Comparison of ENCODE assay signal across 1 cellular context in genomic region chr11:3103076-3103475, GRCh38.
TF ChIP-seq lines count a peak whose summit lies in the region.

No MANE protein-coding gene starts in this region.

TF ChIP-seq in K562, 482 proteins besides CTCF, POLR2A, EP300 and RAD21 (continued from another document):
- TF ChIP-seq ARID3B (CRISPR knock-in tag; IDR thresholded peaks at IDR 0.05; ENCODE audit: borderline replicate concordance), result no peak
